Comparison of ENCODE assay signal across 1 cellular context in the genomic region with DNA sequence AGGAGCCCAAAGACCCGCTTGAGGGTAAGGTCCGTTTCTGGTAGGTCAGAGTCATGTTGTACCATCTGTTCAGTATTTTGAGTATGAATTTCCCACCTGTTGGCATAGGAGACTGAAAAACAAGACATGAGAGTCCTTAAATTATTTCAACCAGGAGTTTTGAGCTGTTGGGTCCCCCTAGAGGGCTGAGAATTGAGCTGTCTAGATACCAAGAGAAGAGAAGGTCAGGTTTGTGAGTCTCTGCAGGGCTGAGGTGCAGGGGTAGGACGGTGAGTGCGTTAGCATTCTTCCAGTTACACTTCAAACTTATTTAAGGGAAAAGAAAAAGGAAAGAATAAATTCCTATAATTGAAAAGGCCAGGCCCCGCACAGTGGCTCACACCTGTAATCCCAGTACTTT.
TF ChIP-seq lines count a peak whose summit lies in the region.

No MANE protein-coding gene starts in this region.

TF ChIP-seq in IMR-90, 13 proteins besides CTCF, POLR2A, EP300 and RAD21:
- TF ChIP-seq CHD1 (IDR thresholded peaks at IDR 0.05; ENCODE audit: low read depth, low read length): no peak
- TF ChIP-seq, protein P1, sequence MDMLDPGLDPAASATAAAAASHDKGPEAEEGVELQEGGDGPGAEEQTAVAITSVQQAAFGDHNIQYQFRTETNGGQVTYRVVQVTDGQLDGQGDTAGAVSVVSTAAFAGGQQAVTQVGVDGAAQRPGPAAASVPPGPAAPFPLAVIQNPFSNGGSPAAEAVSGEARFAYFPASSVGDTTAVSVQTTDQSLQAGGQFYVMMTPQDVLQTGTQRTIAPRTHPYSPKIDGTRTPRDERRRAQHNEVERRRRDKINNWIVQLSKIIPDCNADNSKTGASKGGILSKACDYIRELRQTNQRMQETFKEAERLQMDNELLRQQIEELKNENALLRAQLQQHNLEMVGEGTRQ (IDR thresholded peaks at IDR 0.05; ENCODE audit: low read depth, low read length): no peak
- TF ChIP-seq RCOR1 (IDR thresholded peaks at IDR 0.05; ENCODE audit: insufficient replicate concordance, low read length): no peak
- TF ChIP-seq MXI1 (IDR thresholded peaks at IDR 0.05; ENCODE audit: borderline replicate concordance, low read depth, low read length): no peak
- TF ChIP-seq RFX5 (IDR thresholded peaks at IDR 0.05; ENCODE audit: low read depth, low read length): no peak
- TF ChIP-seq CEBPB (IDR thresholded peaks at IDR 0.05; ENCODE audit: low read depth, low read length): no peak
- TF ChIP-seq, protein P2, sequence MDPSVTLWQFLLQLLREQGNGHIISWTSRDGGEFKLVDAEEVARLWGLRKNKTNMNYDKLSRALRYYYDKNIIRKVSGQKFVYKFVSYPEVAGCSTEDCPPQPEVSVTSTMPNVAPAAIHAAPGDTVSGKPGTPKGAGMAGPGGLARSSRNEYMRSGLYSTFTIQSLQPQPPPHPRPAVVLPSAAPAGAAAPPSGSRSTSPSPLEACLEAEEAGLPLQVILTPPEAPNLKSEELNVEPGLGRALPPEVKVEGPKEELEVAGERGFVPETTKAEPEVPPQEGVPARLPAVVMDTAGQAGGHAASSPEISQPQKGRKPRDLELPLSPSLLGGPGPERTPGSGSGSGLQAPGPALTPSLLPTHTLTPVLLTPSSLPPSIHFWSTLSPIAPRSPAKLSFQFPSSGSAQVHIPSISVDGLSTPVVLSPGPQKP (IDR thresholded peaks at IDR 0.05; ENCODE audit: borderline replicate concordance, low read depth, low read length): no peak
- TF ChIP-seq MAZ (IDR thresholded peaks at IDR 0.05; ENCODE audit: borderline replicate concordance, low read depth, low read length): no peak
- TF ChIP-seq MAFK (IDR thresholded peaks at IDR 0.05; ENCODE audit: low read depth, low read length): no peak
- TF ChIP-seq FOS (IDR thresholded peaks at IDR 0.05; ENCODE audit: low read depth, low read length): no peak
- no peak for TF ChIP-seq NFE2L2 (IDR thresholded peaks at IDR 0.05; ENCODE audit: low read depth, low read length)
- no peak for TF ChIP-seq BHLHE40 (IDR thresholded peaks at IDR 0.05; ENCODE audit: low read depth, low read length)
- TF ChIP-seq SMC3 (IDR thresholded peaks at IDR 0.05; ENCODE audit: low read depth, low read length): no peak
